8 cellular contexts compared by ENCODE assay signal in genomic region chr13:20182231-20182846, GRCh38. TPM values are rescaled to one million over a fixed set of nuclear protein-coding genes. Genes with fewer than 3 reads are reported as not detected.
DNase-seq lines count a peak whose midpoint lies in the region; ATAC-seq and TF ChIP-seq lines count a peak whose summit lies in the region.

No MANE protein-coding gene starts in this region.

- H3K27me3 Mint-ChIP-seq in T-helper 2 cell treated with Interferon-gamma antibody and Interleukin-4, amounts not matched to agents 5 μg/mL and 100 μg/mL, for 36 hours (ENCODE audit: low read depth): peaks cover 45% of the 10 kb centered on the region
- peaks cover 45% of the 10 kb centered on the region for H3K27me3 Mint-ChIP-seq in stimulated activated naive CD8-positive, alpha-beta T cell treated with anti-CD3 and anti-CD28 coated beads, Interleukin-15, amount 100 ng/mL, for 72 hours

- no peak overlapping the region for H3K27ac Mint-ChIP-seq in T-helper 2 cell treated with Interferon-gamma antibody and Interleukin-4, amounts not matched to agents 5 μg/mL and 100 μg/mL, for 36 hours
- H3K27ac Mint-ChIP-seq in stimulated activated naive CD8-positive, alpha-beta T cell treated with anti-CD3 and anti-CD28 coated beads, Interleukin-15, amount 100 ng/mL, for 72 hours: no peak overlapping the region

- no peak overlapping the region for H3K4me3 Mint-ChIP-seq in T-helper 2 cell treated with Interferon-gamma antibody and Interleukin-4, amounts not matched to agents 5 μg/mL and 100 μg/mL, for 36 hours
- H3K4me3 Mint-ChIP-seq in stimulated activated naive CD8-positive, alpha-beta T cell treated with anti-CD3 and anti-CD28 coated beads, Interleukin-15, amount 100 ng/mL, for 72 hours: no peak overlapping the region

- H3K4me1 ChIP-seq in colonic mucosa: no peaks in the 10 kb centered on the region
- no peaks in the 10 kb centered on the region for H3K4me1 ChIP-seq in left lung

- intact Hi-C loops in colonic mucosa (cut with DNase I): no loop called here
- intact Hi-C loops in left lung (cut with DNase I): loop anchor here in 1 of 2 donors (10.0 kb wide), 1 partner anchor 742 kb away; no protein-coding TSS in a partner anchor

- ATAC-seq in HG02678 (IDR thresholded peaks at IDR 0.05; ENCODE audit: unreplicated experiment) (peak; percentile 77), left lung (peak; percentile 98)
- ATAC-seq in stimulated activated naive CD8-positive, alpha-beta T cell treated with anti-CD3 and anti-CD28 coated beads, Interleukin-15, amount 100 ng/mL, for 72 hours: peak; percentile 95

- H3K27ac ChIP-seq in colonic mucosa (no peak overlapping the region), left lung (no peak overlapping the region)

- H3K9ac ChIP-seq in colonic mucosa (ENCODE audit: low read depth in 2 of 2, low read length in 2 of 2): no peak overlapping the region

- peak; percentile 89 for TF ChIP-seq CTCF in GM12864 (IDR thresholded peaks at IDR 0.05; ENCODE audit: low read depth, low read length, missing control alignments)
- TF ChIP-seq CTCF in colonic mucosa (IDR thresholded peaks at IDR 0.05): peak; percentile 80
- TF ChIP-seq CTCF in left lung (IDR thresholded peaks at IDR 0.05): peak; percentile 80 to 87

- no peaks in the 10 kb centered on the region for H3K36me3 Mint-ChIP-seq in T-helper 2 cell treated with Interferon-gamma antibody and Interleukin-4, amounts not matched to agents 5 μg/mL and 100 μg/mL, for 36 hours (ENCODE audit: low read depth)

- H3K36me3 ChIP-seq in colonic mucosa (no peaks in the 10 kb centered on the region), left lung (no peaks in the 10 kb centered on the region)

- H3K9me3 ChIP-seq in colonic mucosa: no peaks in the 10 kb centered on the region
- H3K9me3 ChIP-seq in left lung: no peaks in the 10 kb centered on the region

- H3K4me1 Mint-ChIP-seq in T-helper 2 cell treated with Interferon-gamma antibody and Interleukin-4, amounts not matched to agents 5 μg/mL and 100 μg/mL, for 36 hours (ENCODE audit: low read depth): no peaks in the 10 kb centered on the region
- peaks cover 10% of the 10 kb centered on the region for H3K4me1 Mint-ChIP-seq in stimulated activated naive CD8-positive, alpha-beta T cell treated with anti-CD3 and anti-CD28 coated beads, Interleukin-15, amount 100 ng/mL, for 72 hours

- no peak overlapping the region for H3K4me3 ChIP-seq in GM12864 (ENCODE audit: low read depth, low read length)
- H3K4me3 ChIP-seq in colonic mucosa: no peak overlapping the region
- H3K4me3 ChIP-seq in left lung: no peak overlapping the region

- peak; percentile 49 for DNase-seq in 8988T
- peak; percentile 41 for DNase-seq in GM12864 (ENCODE audit: low read depth)
- peak; percentile 50 to 61 for DNase-seq in NCI-H2081 (lab: John Stamatoyannopoulos, UW)
- peak; percentile 37 for DNase-seq in T-helper 2 cell treated with Interferon-gamma antibody and Interleukin-4, amounts not matched to agents 5 μg/mL and 100 μg/mL, for 36 hours (ENCODE audit: low spot score)
- no peak for DNase-seq in colonic mucosa
- DNase-seq in left lung: no peak
- DNase-seq in stimulated activated naive CD8-positive, alpha-beta T cell treated with anti-CD3 and anti-CD28 coated beads, Interleukin-15, amount 100 ng/mL, for 72 hours: peak; percentile 46 to 61

- H3K9me3 Mint-ChIP-seq in T-helper 2 cell treated with Interferon-gamma antibody and Interleukin-4, amounts not matched to agents 5 μg/mL and 100 μg/mL, for 36 hours: no peaks in the 10 kb centered on the region
- H3K9me3 Mint-ChIP-seq in stimulated activated naive CD8-positive, alpha-beta T cell treated with anti-CD3 and anti-CD28 coated beads, Interleukin-15, amount 100 ng/mL, for 72 hours: no peaks in the 10 kb centered on the region

- H3K27me3 ChIP-seq in colonic mucosa (peaks cover 5% of the 10 kb centered on the region), left lung (peaks cover 0 to 51% of the 10 kb centered on the region in 2 donors)

RNA-seq across cellular contexts. Expression of gene GJB2, which starts 10.4 kb away (rescaled TPM):
- total RNA-seq in colonic mucosa (10 to 100 TPM; 41.5 to 50.4 TPM), left lung (1 to 10 TPM; 1.3 to 4.3 TPM)

RNA-seq across cellular contexts. Expression of gene GJA3, which starts 21.5 kb away (rescaled TPM):
- total RNA-seq in colonic mucosa (under 1 TPM in 1 of 2 donors, not detected in 1; 0.05 TPM), left lung (under 1 TPM; 0.08 to 0.12 TPM)

RNA-seq across cellular contexts. Expression of gene GJB6, which starts 49.8 kb away (rescaled TPM):
- not detected for total RNA-seq in colonic mucosa
- total RNA-seq in left lung: under 1 TPM in 1 of 2 donors, not detected in 1; 0.18 TPM

Comparison
In these comparisons a context has a peak if more than half of its experiments do, and no peak if none do; other contexts are left out.
1. DNase-seq: peak in 8988T (single experiment), GM12864 (single experiment), NCI-H2081 (2 of 2), T-helper 2 cell treated with Interferon-gamma antibody and Interleukin-4, amounts not matched to agents 5 μg/mL and 100 μg/mL, for 36 hours (single experiment) and stimulated activated naive CD8-positive, alpha-beta T cell treated with anti-CD3 and anti-CD28 coated beads, Interleukin-15, amount 100 ng/mL, for 72 hours (2 of 2); none in colonic mucosa (single experiment) and left lung (0 of 2).
2. RNA of gene GJB2, which starts 10.4 kb away (total RNA-seq): 41.5 to 50.4 TPM in colonic mucosa; 1.3 to 4.3 TPM in left lung; every median in the first group is over 4 times any median in the second.
3. Peak in every context shown above with its lines, with median percentiles within 50 percentile points of each other: CTCF ChIP-seq and ATAC-seq.